Comparison of ENCODE assay signal across 9 cellular contexts in the genomic region with DNA sequence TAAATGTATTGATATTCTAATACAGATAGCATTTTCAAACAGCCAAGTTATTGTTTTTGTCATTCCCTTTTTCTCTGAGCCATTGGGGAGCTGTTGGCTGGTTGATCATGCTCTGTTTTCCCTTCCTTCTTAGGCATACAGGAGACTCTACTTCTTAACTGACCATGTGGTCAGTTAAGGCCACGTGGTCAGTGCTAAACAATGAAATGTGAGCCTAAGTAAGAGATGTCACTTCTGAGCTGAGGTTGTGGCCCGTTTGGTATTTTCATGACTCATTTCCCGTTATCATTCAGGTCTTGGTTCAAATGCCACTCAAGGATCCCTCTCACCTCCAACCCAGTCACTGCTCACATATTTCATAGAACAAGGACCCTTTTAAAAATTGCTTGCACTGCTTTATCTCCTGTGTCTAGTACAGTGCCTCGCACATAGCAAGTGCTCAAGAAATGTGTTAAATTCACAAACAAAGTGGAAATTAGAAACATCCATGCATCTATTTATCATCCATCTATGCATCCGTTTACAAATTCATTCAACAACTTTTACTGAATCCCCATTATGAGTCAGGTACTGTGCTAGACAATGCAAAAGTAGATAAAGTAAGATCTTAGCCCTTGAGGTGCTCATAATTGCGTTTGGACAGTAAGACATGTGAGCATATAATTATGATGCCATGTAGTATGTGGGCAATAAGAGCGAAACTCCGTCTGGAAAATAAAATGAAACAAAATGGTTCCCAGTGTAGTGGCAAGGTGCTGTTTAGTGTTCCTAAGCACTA. TPM values are rescaled to one million over a fixed set of nuclear protein-coding genes. Genes with fewer than 3 reads are reported as not detected.
DNase-seq lines count a peak whose midpoint lies in the region; ATAC-seq and TF ChIP-seq lines count a peak whose summit lies in the region.
"Had no signal": no experiment of that assay in that cellular context is flagged by ENCODE, and none has a peak within 500 bp of the region (broad histone marks: within the 10 kb centered on the region; RNA-seq: fewer than 3 reads in every experiment).

No MANE protein-coding gene starts in this region.

- no peak overlapping the region for H4K5ac ChIP-seq in IMR-90 (ENCODE audit: low read depth, low read length)

- H2BK5ac ChIP-seq in IMR-90 (ENCODE audit: low read depth, low read length, poor library complexity, severe bottlenecking) = peak overlapping the region; percentile 15

- H3K27ac ChIP-seq in IMR-90 (ENCODE audit: insufficient read depth, low read length) = no peak overlapping the region
- H3K27ac ChIP-seq in mammary epithelial cell (ENCODE audit: insufficient read depth, low read depth, low read length) = no peak overlapping the region
- no peak overlapping the region for H3K27ac ChIP-seq in transverse colon
- H3K27ac ChIP-seq in CD4-positive, alpha-beta memory T cell (ENCODE audit: low read depth, low read length) = no peak overlapping the region
- H3K27ac ChIP-seq: BLaER1 treated with 17β-estradiol and CSF1 and Interleukin-3, amounts not matched to agents 10 nM and 100 nM had no signal

- H3K79me1 ChIP-seq in IMR-90 (ENCODE audit: low read depth in 1 of 2, low read length in 2 of 2) = no peaks in the 10 kb centered on the region

- no peak overlapping the region for H2AK9ac ChIP-seq in IMR-90 (replicated peaks; ENCODE audit: low read depth, low read length, poor library complexity)

- no peak overlapping the region; the same call in 1 of the 2 replicates for H3K56ac ChIP-seq in IMR-90 (ENCODE audit: extremely low read depth, insufficient read depth, low read length)

- H3K27me3 ChIP-seq in IMR-90 (ENCODE audit: control insufficient read depth, insufficient read depth, low read length) (no peaks in the 10 kb centered on the region), mammary epithelial cell (ENCODE audit: insufficient read depth, low read length) (no peaks in the 10 kb centered on the region), transverse colon (no peaks in the 10 kb centered on the region)
- no peaks in the 10 kb centered on the region for H3K27me3 ChIP-seq in CD4-positive, alpha-beta memory T cell (ENCODE audit: insufficient read depth, low read length)
- H3K27me3 ChIP-seq: BLaER1 treated with 17β-estradiol and CSF1 and Interleukin-3, amounts not matched to agents 10 nM and 100 nM had no signal

- DNase-seq in activated T-cell treated with anti-CD3 and anti-CD28 coated beads, Interleukin-2, amount 50 U/mL, for 4 hours = no peak
- no peak for DNase-seq in activated T-cell treated with anti-CD3 and anti-CD28 coated beads, Interleukin-2, amount 50 U/mL, for 1 hour
- peak; percentile 80 for DNase-seq in IMR-90
- peak; percentile 34 for DNase-seq in mammary epithelial cell
- DNase-seq in stimulated activated naive B cell treated with anti-CD40 and anti-IgM and Interleukin-4, amounts not matched to agents 10 μg/mL and 1 μg/mL and 100 μg/mL, for 72 hours = no peak
- DNase-seq in transverse colon = no peak
- no peak for DNase-seq in superior temporal gyrus (ENCODE audit: extremely low spot score)
- DNase-seq in CD4-positive, alpha-beta memory T cell = no peak

- H2BK20ac ChIP-seq in IMR-90 (ENCODE audit: low read depth, low read length) = peak overlapping the region; percentile 67; the same call in 1 of the 2 replicates

- intact Hi-C loops in IMR-90 (cut with micrococcal nuclease) = no loop called here
- intact Hi-C loops in mammary epithelial cell (cut with micrococcal nuclease) = no loop called here
- intact Hi-C loops in transverse colon (cut with DNase I; ENCODE audit: low total_unique reads) = no loop called here
- intact Hi-C loops in CD4-positive, alpha-beta memory T cell (cut with micrococcal nuclease) = no loop called here

- H3K23ac ChIP-seq in IMR-90 (ENCODE audit: low read depth, low read length) = no peak overlapping the region

- no peaks in the 10 kb centered on the region for H3K79me2 ChIP-seq in mammary epithelial cell (ENCODE audit: insufficient read depth, low read length)

- peak overlapping the region; percentile 46; the same call in 1 of the 2 replicates for H3K4ac ChIP-seq in IMR-90 (ENCODE audit: low read depth, low read length)

- H4K20me1 ChIP-seq in IMR-90 (ENCODE audit: insufficient read depth, low read length) = no peaks in the 10 kb centered on the region
- H4K20me1 ChIP-seq in mammary epithelial cell (ENCODE audit: insufficient read depth, low read length) = no peaks in the 10 kb centered on the region
- H4K20me1 ChIP-seq: BLaER1 treated with 17β-estradiol and CSF1 and Interleukin-3, amounts not matched to agents 10 nM and 100 nM had no signal

- H4K8ac ChIP-seq in IMR-90 (ENCODE audit: low read depth in 2 of 2, low read length in 2 of 2) = peak overlapping the region; percentile 41 to 60

- H3K4me2 ChIP-seq in IMR-90 (ENCODE audit: low read depth, low read length) (no peak overlapping the region), mammary epithelial cell (ENCODE audit: insufficient read depth, low read depth, low read length) (no peak overlapping the region)

- no peak for TF ChIP-seq CTCF in IMR-90 (conservative IDR thresholded peaks at IDR 0.05; ENCODE audit: low read depth, low read length)
- no peak for TF ChIP-seq CTCF in mammary epithelial cell (conservative IDR thresholded peaks at IDR 0.05 in 1 of 2, IDR thresholded peaks at IDR 0.05 in 1 of 2; ENCODE audit: extremely low read depth in 1 of 2, insufficient read depth in 1 of 2, low read depth in 1 of 2, low read length in 2 of 2)
- TF ChIP-seq CTCF in transverse colon (IDR thresholded peaks at IDR 0.05) = no peak

- in situ Hi-C loops in IMR-90 (cut with MboI; ENCODE audit: low sequenced_read_pairs) = no loop called here
- in situ Hi-C loops in mammary epithelial cell (cut with MboI; ENCODE audit: low sequenced_read_pairs in 2 of 2) = no loop called here
- in situ Hi-C loops in transverse colon (cut with MboI; ENCODE audit: low pct_ligation_motif_present in 1 of 4, low pct_unique_long_range_greater_than_20kb in 1 of 4, low sequenced_read_pairs in 3 of 4) = no loop called here

- H3K4me1 ChIP-seq in IMR-90 (ENCODE audit: control insufficient read depth, insufficient read depth, low read length) = peaks cover 5% of the 10 kb centered on the region
- peaks cover 8% of the 10 kb centered on the region for H3K4me1 ChIP-seq in mammary epithelial cell (ENCODE audit: insufficient read depth, low read length)
- peaks cover 0 to 4% (median 2%) of the 10 kb centered on the region in 4 donors for H3K4me1 ChIP-seq in transverse colon
- H3K4me1 ChIP-seq in CD4-positive, alpha-beta memory T cell (ENCODE audit: insufficient read depth, low read length) = no peaks in the 10 kb centered on the region

- H3K4me1 Mint-ChIP-seq in activated T-cell treated with anti-CD3 and anti-CD28 coated beads, Interleukin-2, amount 50 U/mL, for 4 hours (ENCODE audit: low read depth) = peaks cover 14% of the 10 kb centered on the region
- peaks cover 0 to 6% of the 10 kb centered on the region in 2 donors for H3K4me1 Mint-ChIP-seq in stimulated activated naive B cell treated with anti-CD40 and anti-IgM and Interleukin-4, amounts not matched to agents 10 μg/mL and 1 μg/mL and 100 μg/mL, for 72 hours
- peaks cover 9 to 18% (median 9%) of the 10 kb centered on the region in 4 donors for H3K4me1 Mint-ChIP-seq in CD4-positive, alpha-beta memory T cell

- no TSS peak for BruUV-seq in IMR-90 (replicated peaks; lab: Mats Ljungman, UMichigan)
- no TSS peak for BruUV-seq in mammary epithelial cell (replicated peaks; lab: Mats Ljungman, UMichigan)

- peak; percentile 73 to 86 for ATAC-seq in activated T-cell treated with anti-CD3 and anti-CD28 coated beads, Interleukin-2, amount 50 U/mL, for 4 hours
- peak; percentile 81 for ATAC-seq in IMR-90 (ENCODE audit: low read depth)
- peak; percentile 39 to 60 for ATAC-seq in stimulated activated naive B cell treated with anti-CD40 and anti-IgM and Interleukin-4, amounts not matched to agents 10 μg/mL and 1 μg/mL and 100 μg/mL, for 72 hours (replicated peaks)

- peak overlapping the region; percentile 55 for H2BK15ac ChIP-seq in IMR-90 (ENCODE audit: low read depth, low read length)

- no peaks in the 10 kb centered on the region for H3K27me3 Mint-ChIP-seq in activated T-cell treated with anti-CD3 and anti-CD28 coated beads, Interleukin-2, amount 50 U/mL, for 4 hours (ENCODE audit: low read depth)
- no peaks in the 10 kb centered on the region for H3K27me3 Mint-ChIP-seq in stimulated activated naive B cell treated with anti-CD40 and anti-IgM and Interleukin-4, amounts not matched to agents 10 μg/mL and 1 μg/mL and 100 μg/mL, for 72 hours
- H3K27me3 Mint-ChIP-seq in CD4-positive, alpha-beta memory T cell = peaks cover 0 to 2% of the 10 kb centered on the region in 2 donors

- TF ChIP-seq RAD21 in IMR-90 (IDR thresholded peaks at IDR 0.05; ENCODE audit: low read length) = no peak

- no peaks in the 10 kb centered on the region for H3K9me3 Mint-ChIP-seq in activated T-cell treated with anti-CD3 and anti-CD28 coated beads, Interleukin-2, amount 50 U/mL, for 4 hours
- no peaks in the 10 kb centered on the region for H3K9me3 Mint-ChIP-seq in stimulated activated naive B cell treated with anti-CD40 and anti-IgM and Interleukin-4, amounts not matched to agents 10 μg/mL and 1 μg/mL and 100 μg/mL, for 72 hours
- H3K9me3 Mint-ChIP-seq in CD4-positive, alpha-beta memory T cell = no peaks in the 10 kb centered on the region

- H2AK5ac ChIP-seq in IMR-90 (ENCODE audit: low read depth, low read length) = peak overlapping the region; percentile 25; the same call in 1 of the 2 replicates

- H3K4me3 ChIP-seq in IMR-90 (ENCODE audit: insufficient read depth, low read depth, low read length) = no peak overlapping the region
- H3K4me3 ChIP-seq in mammary epithelial cell (replicated peaks in 1 of 3; ENCODE audit: insufficient read depth in 1 of 3, low read depth in 2 of 3, low read length in 3 of 3) = no peak overlapping the region
- no peak overlapping the region for H3K4me3 ChIP-seq in transverse colon
- H3K4me3 ChIP-seq in CD4-positive, alpha-beta memory T cell (ENCODE audit: low read length in 2 of 2) = no peak overlapping the region
- H3K4me3 ChIP-seq: BLaER1 treated with 17β-estradiol and CSF1 and Interleukin-3, amounts not matched to agents 10 nM and 100 nM had no signal

- H3K9me3 ChIP-seq in IMR-90 (ENCODE audit: control insufficient read depth, insufficient read depth, low read length) = no peaks in the 10 kb centered on the region
- H3K9me3 ChIP-seq in mammary epithelial cell (replicated peaks; ENCODE audit: insufficient read depth, low read length) = no peaks in the 10 kb centered on the region
- no peaks in the 10 kb centered on the region for H3K9me3 ChIP-seq in transverse colon
- H3K9me3 ChIP-seq in CD4-positive, alpha-beta memory T cell (ENCODE audit: control insufficient read depth in 1 of 2, low read length in 2 of 2) = no peaks in the 10 kb centered on the region
- H3K9me3 ChIP-seq: BLaER1 treated with 17β-estradiol and CSF1 and Interleukin-3, amounts not matched to agents 10 nM and 100 nM had no signal

- TF ChIP-seq POLR2A in IMR-90 (IDR thresholded peaks at IDR 0.05; ENCODE audit: low read depth, low read length) (no peak), transverse colon (IDR thresholded peaks at IDR 0.05) (no peak)

- H2BK120ac ChIP-seq in IMR-90 (ENCODE audit: low read depth, low read length) = peak overlapping the region; percentile 62

- H2AFZ ChIP-seq in IMR-90 (replicated peaks; ENCODE audit: low read length, poor library complexity) = peak overlapping the region; percentile 9
- H2AFZ ChIP-seq in mammary epithelial cell (ENCODE audit: low read depth, low read length) = peak overlapping the region; percentile 56

- peak overlapping the region; percentile 66 for H3K14ac ChIP-seq in IMR-90 (replicated peaks; ENCODE audit: low read depth, low read length)

- H3K27ac Mint-ChIP-seq in stimulated activated naive B cell treated with anti-CD40 and anti-IgM and Interleukin-4, amounts not matched to agents 10 μg/mL and 1 μg/mL and 100 μg/mL, for 72 hours = no peak overlapping the region
- peak overlapping the region in 1 of 7 donors; percentile 58 for H3K27ac Mint-ChIP-seq in CD4-positive, alpha-beta memory T cell

- no peak for TF ChIP-seq EP300 in transverse colon (IDR thresholded peaks at IDR 0.05; ENCODE audit: low read depth)

- POLR2A ChIA-PET in IMR-90 (lab: Charles Lee; ENCODE audit: unreplicated experiment) = interaction anchor here (1.6 kb wide), 1 partner anchor 51 kb away, joined by 18 read pairs; the partner anchor contains the start of gene ARRDC3
- POLR2A ChIA-PET in CD4-positive, alpha-beta memory T cell (lab: Charles Lee; ENCODE audit: partially characterized antibody) = interaction anchor here (0.9 kb wide), 1 partner anchor 18 kb away, joined by 5 read pairs; no protein-coding TSS in a partner anchor

- H3K4me3 Mint-ChIP-seq in activated T-cell treated with anti-CD3 and anti-CD28 coated beads, Interleukin-2, amount 50 U/mL, for 4 hours = no peak overlapping the region
- no peak overlapping the region for H3K4me3 Mint-ChIP-seq in stimulated activated naive B cell treated with anti-CD40 and anti-IgM and Interleukin-4, amounts not matched to agents 10 μg/mL and 1 μg/mL and 100 μg/mL, for 72 hours
- H3K4me3 Mint-ChIP-seq in CD4-positive, alpha-beta memory T cell = no peak overlapping the region

- peak overlapping the region; percentile 51; the same call in 1 of the 2 replicates for H4K91ac ChIP-seq in IMR-90 (ENCODE audit: insufficient read depth, low read depth, low read length)

- peaks cover 8% of the 10 kb centered on the region; the same call in 1 of the 2 replicates for H3K9me1 ChIP-seq in IMR-90 (ENCODE audit: insufficient read depth, low read length)

- H3K36me3 Mint-ChIP-seq in activated T-cell treated with anti-CD3 and anti-CD28 coated beads, Interleukin-2, amount 50 U/mL, for 4 hours (ENCODE audit: insufficient read depth) = no peaks in the 10 kb centered on the region
- H3K36me3 Mint-ChIP-seq in stimulated activated naive B cell treated with anti-CD40 and anti-IgM and Interleukin-4, amounts not matched to agents 10 μg/mL and 1 μg/mL and 100 μg/mL, for 72 hours = no peaks in the 10 kb centered on the region
- H3K36me3 Mint-ChIP-seq in CD4-positive, alpha-beta memory T cell = no peaks in the 10 kb centered on the region

- H3K36me3 ChIP-seq in IMR-90 (ENCODE audit: control insufficient read depth, insufficient read depth, low read length) (no peaks in the 10 kb centered on the region), mammary epithelial cell (ENCODE audit: insufficient read depth, low read length) (no peaks in the 10 kb centered on the region), transverse colon (no peaks in the 10 kb centered on the region)
- no peaks in the 10 kb centered on the region for H3K36me3 ChIP-seq in CD4-positive, alpha-beta memory T cell (ENCODE audit: insufficient read depth, low read length)
- H3K36me3 ChIP-seq: BLaER1 treated with 17β-estradiol and CSF1 and Interleukin-3, amounts not matched to agents 10 nM and 100 nM had no signal

- CTCF ChIA-PET in IMR-90 (lab: Yijun Ruan, JAX) = interaction anchor here (0.7 kb wide), 1 partner anchor 52 kb away, joined by 3 read pairs; no protein-coding TSS in a partner anchor
- CTCF ChIA-PET in mammary epithelial cell (lab: Charles Lee; ENCODE audit: low non-redundant PET) = no interaction called here
- CTCF ChIA-PET in CD4-positive, alpha-beta memory T cell (lab: Charles Lee; ENCODE audit: partially characterized antibody) = interaction anchor here (1.5 kb wide), 1 partner anchor 53 kb away, joined by 6 read pairs; no protein-coding TSS in a partner anchor

- dilution Hi-C loops in IMR-90 (cut with HindIII; ENCODE audit: low sequenced_read_pairs, unreplicated experiment) (no loop called here), mammary epithelial cell (cut with HindIII; ENCODE audit: low sequenced_read_pairs) (no loop called here)

- H3K18ac ChIP-seq in IMR-90 (ENCODE audit: low read depth, low read length) = peak overlapping the region; percentile 40; the same call in 1 of the 2 replicates

- H3K9ac ChIP-seq in IMR-90 (ENCODE audit: low read depth, low read length) (no peak overlapping the region), mammary epithelial cell (ENCODE audit: insufficient read depth, low read length) (no peak overlapping the region)
- H3K9ac ChIP-seq: BLaER1 treated with 17β-estradiol and CSF1 and Interleukin-3, amounts not matched to agents 10 nM and 100 nM had no signal

- 89% methylated on average over 3 of the region's 8 CpGs; no CpG with 5 or more reads in 1 of the 2 experiments for WGBS in IMR-90 (ENCODE audit: extremely low coverage in 2 of 2, insufficient read length in 1 of 2), 2 experiments
- WGBS in mammary epithelial cell (ENCODE audit: low coverage, missing lambda C conversion rate) = 78% methylated on average over 8 of the region's 8 CpGs
- WGBS in transverse colon (ENCODE audit: low coverage in 1 of 2), 2 donors = 57 to 66% methylated on average over 8 of the region's 8 CpGs

RNA-seq across cellular contexts. Expression of gene ARRDC3, which starts 50.7 kb away (rescaled TPM):
- total RNA-seq in activated T-cell treated with anti-CD3 and anti-CD28 coated beads, Interleukin-2, amount 50 U/mL, for 4 hours = 10 to 100 TPM; 14.5 to 30.2 (median 24.1) TPM
- total RNA-seq in IMR-90 (2012; rRNA removed) (82.2 and 86.7 TPM in 2 replicates), mammary epithelial cell (10 to 100 TPM; 26.2 to 48.3 TPM), transverse colon (10 to 100 TPM; 13.7 to 29.4 (median 27.5) TPM)
- polyA plus RNA-seq in IMR-90 (2012; rRNA removed) (4.8 and 19.3 TPM in 2 replicates), mammary epithelial cell (6.5 TPM)
- 1.5 and 2.1 TPM in 2 replicates for polyA plus RNA-seq in IMR-90 (2012; cell fraction: cytosol; rRNA removed)
- 2.7 and 46.8 TPM in 2 replicates for polyA plus RNA-seq in IMR-90 (2012; cell fraction: nucleus; rRNA removed; ENCODE audit: low replicate concordance)
- 39.7 TPM for polyA minus RNA-seq in mammary epithelial cell
- 100 to 1,000 TPM; 123 to 130 TPM for total RNA-seq in CD4-positive, alpha-beta memory T cell
- polyA plus RNA-seq in CD4-positive, alpha-beta memory T cell = 10 to 100 TPM; 46.7 to 66.6 TPM

Comparison
In these comparisons a context has a peak if more than half of its experiments do, and no peak if none do; other contexts are left out.
1. DNase-seq: peak in IMR-90 (single experiment) and mammary epithelial cell (single experiment); none in activated T-cell treated with anti-CD3 and anti-CD28 coated beads, Interleukin-2, amount 50 U/mL, for 4 hours (single experiment), activated T-cell treated with anti-CD3 and anti-CD28 coated beads, Interleukin-2, amount 50 U/mL, for 1 hour (single experiment), stimulated activated naive B cell treated with anti-CD40 and anti-IgM and Interleukin-4, amounts not matched to agents 10 μg/mL and 1 μg/mL and 100 μg/mL, for 72 hours (single experiment), transverse colon (single experiment), superior temporal gyrus (single experiment) and CD4-positive, alpha-beta memory T cell (0 of 5).
2. Peak in every context shown above with its lines, with median percentiles within 50 percentile points of each other: ATAC-seq.